Comparison of ENCODE assay signal across 28 cellular contexts in the genomic region with DNA sequence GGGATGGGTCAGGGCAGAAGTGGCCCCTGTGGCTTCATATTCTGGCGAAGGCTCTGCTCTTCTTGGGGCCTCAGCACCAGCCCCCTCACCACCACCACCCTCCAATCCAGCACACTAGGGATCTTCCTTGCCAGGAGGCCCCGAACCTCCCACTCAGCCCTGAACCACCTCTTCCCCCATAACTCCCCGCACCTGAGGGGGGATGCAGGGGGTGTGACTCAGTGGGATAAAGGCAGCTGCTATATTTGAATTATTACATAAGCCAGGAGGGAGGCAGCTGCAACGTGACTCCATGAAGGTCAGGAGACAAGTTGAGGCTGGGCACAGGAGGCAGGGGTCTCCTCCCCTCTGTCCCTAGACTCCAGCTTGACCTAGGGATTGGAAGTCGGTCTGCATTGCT.
"Had no signal": no experiment of that assay in that cellular context is flagged by ENCODE, and none has a peak within 500 bp of the region (broad histone marks: within the 10 kb centered on the region; RNA-seq: fewer than 3 reads in every experiment).

No MANE protein-coding gene starts in this region.

- H3K9me3 Mint-ChIP-seq: activated naive CD4-positive, alpha-beta T cell treated with anti-CD3 and anti-CD28 coated beads, Interleukin-2, amount 10 ng/mL, durations not matched to agents 7 days and 5 days; activated naive CD8-positive, alpha-beta T cell treated with anti-CD3 and anti-CD28 coated beads, Interleukin-2, amount 10 ng/mL, durations not matched to agents 7 days and 5 days; naive thymus-derived CD8-positive, alpha-beta T cell; stimulated activated memory B cell treated with anti-CD40 and anti-IgM and Interleukin-4, amounts not matched to agents 10 μg/mL and 1 μg/mL and 100 μg/mL, for 72 hours; stimulated activated naive CD8-positive, alpha-beta T cell treated with anti-CD3 and anti-CD28 coated beads, Interleukin-15, amount 100 ng/mL, for 72 hours; T-helper 2 cell treated with Interferon-gamma antibody and Interleukin-4, amounts not matched to agents 5 μg/mL and 100 μg/mL, for 36 hours had no signal

- H3K9me3 ChIP-seq: esophagus squamous epithelium, left lung, lower lobe of right lung, neutrophil, pancreas, prostate gland, sigmoid colon, tibial artery, upper lobe of right lung had no signal

- DNase-seq: activated CD4-positive, alpha-beta T cell treated with anti-CD3 and anti-CD28 coated beads for 4 hours; activated CD4-positive, alpha-beta T cell treated with anti-CD3 and anti-CD28 coated beads, Interleukin-2, amount 50 U/mL, for 4 hours; activated gamma-delta T cell; activated naive CD4-positive, alpha-beta T cell treated with anti-CD3 and anti-CD28 coated beads, Interleukin-2, amount 10 ng/mL, durations not matched to agents 7 days and 5 days; activated naive CD8-positive, alpha-beta T cell treated with anti-CD3 and anti-CD28 coated beads, Interleukin-2, amount 10 ng/mL, durations not matched to agents 7 days and 5 days; amniotic stem cell; central memory CD4-positive, alpha-beta T cell; dermis blood vessel endothelial cell; effector CD8-positive, alpha-beta T cell; esophagus squamous epithelium; foreskin melanocyte; left lung; lower lobe of right lung; mesenchymal stem cell; naive thymus-derived CD8-positive, alpha-beta T cell; pancreas; sigmoid colon; small intestine; stimulated activated CD4-positive, alpha-beta T cell treated with anti-CD3 and anti-CD28 coated beads, Interleukin-4, amount 100 ng/mL, for 24 hours; stimulated activated naive CD8-positive, alpha-beta T cell treated with anti-CD3 and anti-CD28 coated beads, Interleukin-15, amount 100 ng/mL, for 72 hours; T-helper 1 cell; tibial artery; upper lobe of right lung had no signal

- H3K4me1 ChIP-seq: pancreas, prostate gland had no signal

- ATAC-seq: left lung; lower lobe of right lung; naive thymus-derived CD8-positive, alpha-beta T cell; pancreas; stimulated activated memory B cell treated with anti-CD40 and anti-IgM and Interleukin-4, amounts not matched to agents 10 μg/mL and 1 μg/mL and 100 μg/mL, for 72 hours; stimulated activated naive CD8-positive, alpha-beta T cell treated with anti-CD3 and anti-CD28 coated beads, Interleukin-15, amount 100 ng/mL, for 72 hours; upper lobe of right lung had no signal

- H3K27ac Mint-ChIP-seq: activated naive CD4-positive, alpha-beta T cell treated with anti-CD3 and anti-CD28 coated beads, Interleukin-2, amount 10 ng/mL, durations not matched to agents 7 days and 5 days; activated naive CD8-positive, alpha-beta T cell treated with anti-CD3 and anti-CD28 coated beads, Interleukin-2, amount 10 ng/mL, durations not matched to agents 7 days and 5 days; stimulated activated memory B cell treated with anti-CD40 and anti-IgM and Interleukin-4, amounts not matched to agents 10 μg/mL and 1 μg/mL and 100 μg/mL, for 72 hours; T-helper 2 cell treated with Interferon-gamma antibody and Interleukin-4, amounts not matched to agents 5 μg/mL and 100 μg/mL, for 36 hours had no signal

- H3K27ac ChIP-seq: epithelial cell of prostate, esophagus squamous epithelium, left lung, lower lobe of right lung, neutrophil, pancreas, prostate gland, sigmoid colon, tibial artery, upper lobe of right lung had no signal

- H3K4me3 ChIP-seq: esophagus squamous epithelium, left lung, lower lobe of right lung, pancreas, prostate gland, sigmoid colon, tibial artery, upper lobe of right lung had no signal

- H3K36me3 ChIP-seq: pancreas, prostate gland had no signal

- H3K4me3 Mint-ChIP-seq: activated naive CD4-positive, alpha-beta T cell treated with anti-CD3 and anti-CD28 coated beads, Interleukin-2, amount 10 ng/mL, durations not matched to agents 7 days and 5 days; activated naive CD8-positive, alpha-beta T cell treated with anti-CD3 and anti-CD28 coated beads, Interleukin-2, amount 10 ng/mL, durations not matched to agents 7 days and 5 days; naive thymus-derived CD8-positive, alpha-beta T cell; stimulated activated memory B cell treated with anti-CD40 and anti-IgM and Interleukin-4, amounts not matched to agents 10 μg/mL and 1 μg/mL and 100 μg/mL, for 72 hours; stimulated activated naive CD8-positive, alpha-beta T cell treated with anti-CD3 and anti-CD28 coated beads, Interleukin-15, amount 100 ng/mL, for 72 hours; T-helper 2 cell treated with Interferon-gamma antibody and Interleukin-4, amounts not matched to agents 5 μg/mL and 100 μg/mL, for 36 hours had no signal
